In the genomic region with DNA sequence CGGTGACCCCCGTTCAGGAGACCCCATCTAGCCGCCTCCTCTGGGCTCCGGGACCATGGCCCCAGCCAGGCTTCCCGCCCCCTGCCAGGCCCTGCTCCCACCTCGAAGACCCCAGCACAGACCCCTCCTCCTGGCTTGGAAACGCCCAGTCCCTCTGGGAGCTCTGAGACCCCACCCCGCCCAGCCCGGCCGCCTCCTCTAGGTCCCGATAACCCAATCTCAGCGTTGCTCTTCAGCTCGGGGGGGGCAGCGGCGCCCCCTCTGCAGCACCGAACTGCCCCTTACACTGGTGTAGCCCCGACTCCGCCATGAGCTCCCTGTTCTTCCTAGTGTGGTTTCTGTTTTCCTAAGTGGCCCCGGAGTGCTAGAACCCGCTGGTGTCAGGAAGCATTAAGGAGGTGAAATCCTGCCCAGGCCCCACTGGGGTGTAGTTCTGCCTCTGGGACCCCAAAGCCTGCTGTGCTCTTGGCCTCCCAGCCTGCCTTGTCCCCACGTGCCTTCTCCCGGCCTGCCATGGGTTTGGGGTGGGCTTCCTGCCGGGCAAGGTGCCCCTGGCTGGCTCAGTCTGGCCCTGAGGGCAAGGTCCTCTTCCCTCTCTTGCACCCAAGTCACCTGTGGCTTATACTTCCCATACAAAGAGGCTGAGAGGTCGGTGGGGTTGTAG, we compare ENCODE assay signal across 9 cellular contexts. TPM values are rescaled to one million over a fixed set of nuclear protein-coding genes. Genes with fewer than 3 reads are reported as not detected.
DNase-seq lines count a peak whose midpoint lies in the region; ATAC-seq and TF ChIP-seq lines count a peak whose summit lies in the region.
"Had no signal": no experiment of that assay in that cellular context is flagged by ENCODE, and none has a peak within 500 bp of the region (broad histone marks: within the 10 kb centered on the region; RNA-seq: fewer than 3 reads in every experiment).

No MANE protein-coding gene starts in this region.

- no peaks in the 10 kb centered on the region for H3K27me3 ChIP-seq in heart left ventricle

- no peak for TF ChIP-seq POLR2A in heart left ventricle (IDR thresholded peaks at IDR 0.05)

- H3K4me1 Mint-ChIP-seq in brain = peaks cover 11% of the 10 kb centered on the region

- peak in 2 of 5 donors; percentile 20 to 48 for DNase-seq in heart left ventricle
- DNase-seq in Right ventricle myocardium inferior (ENCODE audit: missing footprints) = no peak
- DNase-seq in GDM1 (lab: John Stamatoyannopoulos, UW) = no peak
- DNase-seq in NCI-H774 (lab: John Stamatoyannopoulos, UW) = no peak

- intact Hi-C loops in heart left ventricle (cut with DNase I) (loop anchor here in 8 of 10 donors (2.0 to 10.0 kb wide), 7 partner anchors 56 to 231 kb away; partner anchors contain the start of genes PEX10 (in 5 of the 8) and PRXL2B (in 5 of the 8)), Right ventricle myocardium inferior (cut with DNase I) (loop anchor here (2.0 to 10.0 kb wide), 3 partner anchors 57 to 229 kb away; partner anchors contain the start of genes PANK4, PEX10 and PRXL2B)

- H3K4me3 ChIP-seq in heart left ventricle (peak overlapping the region; percentile 68 to 99 (median 85)), mesodermal cell (ENCODE audit: extremely low read depth, insufficient read depth, low read length, poor library complexity, severe bottlenecking) (peak overlapping the region; percentile 69), urinary bladder (ENCODE audit: low read depth, low read length) (peak overlapping the region; percentile 87)

- ATAC-seq in heart left ventricle (no peak), Right ventricle myocardium inferior (no peak), GM19467 (IDR thresholded peaks at IDR 0.05; ENCODE audit: unreplicated experiment) (no peak)

- peak overlapping the region; percentile 79 to 85 (median 83) for H3K4me3 Mint-ChIP-seq in brain

- peak in 1 of 12 donors; percentile 5 for TF ChIP-seq CTCF in heart left ventricle (IDR thresholded peaks at IDR 0.05)
- no peak for TF ChIP-seq CTCF in brain (conservative IDR thresholded peaks at IDR 0.05)

- H3K36me3 ChIP-seq in heart left ventricle (no peaks in the 10 kb centered on the region), mesodermal cell (ENCODE audit: control insufficient read depth, insufficient read depth, low read length) (no peaks in the 10 kb centered on the region), urinary bladder (ENCODE audit: insufficient read depth) (no peaks in the 10 kb centered on the region)

- 13 to 27% (median 19%) methylated on average over 12 to 24 of the region's 24 CpGs for WGBS in heart left ventricle, 4 donors
- 32 to 35% methylated on average over 10 to 23 of the region's 24 CpGs for WGBS in mesodermal cell (ENCODE audit: insufficient coverage in 2 of 2), 2 experiments
- 12% methylated on average over 24 of the region's 24 CpGs for WGBS in urinary bladder

- peak overlapping the region in 2 of 5 experiments; percentile 60 to 83 for H3K27ac Mint-ChIP-seq in brain

- H3K4me1 ChIP-seq in heart left ventricle (peaks cover 0 to 31% (median 14%) of the 10 kb centered on the region in 12 donors), mesodermal cell (ENCODE audit: control insufficient read depth, insufficient read depth, low read length, poor library complexity, severe bottlenecking) (no peaks in the 10 kb centered on the region), urinary bladder (ENCODE audit: insufficient read depth) (peaks cover 2% of the 10 kb centered on the region)

- H3K27ac ChIP-seq in heart left ventricle = peak overlapping the region in 4 of 12 donors; percentile 84 to 94 (median 90)
- no peak overlapping the region for H3K27ac ChIP-seq in mesodermal cell (ENCODE audit: low read depth, low read length, severe bottlenecking)
- no peak overlapping the region for H3K27ac ChIP-seq in urinary bladder (ENCODE audit: low read depth)

- H3K27me3 Mint-ChIP-seq in brain = no peaks in the 10 kb centered on the region

- no peaks in the 10 kb centered on the region for H3K36me3 Mint-ChIP-seq in brain

- H3K9me3 Mint-ChIP-seq in brain = peaks cover 10 to 27% (median 16%) of the 10 kb centered on the region in 5 experiments

- H3K9me3 ChIP-seq in heart left ventricle (peaks cover 0 to 29% (median 15%) of the 10 kb centered on the region in 12 donors), mesodermal cell (ENCODE audit: control insufficient read depth, low read length) (peaks cover 14% of the 10 kb centered on the region)

RNA-seq across cellular contexts. Expression of gene MMEL1, which starts 10.7 kb away (rescaled TPM):
- total RNA-seq in heart left ventricle = 1 to 10 TPM in 2 of 9 donors, under 1 TPM in 2, not detected in 5; 0.47 to 2.6 (median 1.6) TPM
- polyA plus RNA-seq in heart left ventricle = 1 to 10 TPM in 1 of 2 donors, under 1 TPM in 1; 0.30 to 1.1 TPM
- total RNA-seq in Right ventricle myocardium inferior = 0.35 TPM
- 1.3 TPM for polyA plus RNA-seq in brain (ENCODE audit: insufficient read depth, low read depth, low replicate concordance)
- 0.59 TPM for polyA plus RNA-seq in mesodermal cell (2013, experiment 1 of 2)
- not detected for polyA plus RNA-seq in mesodermal cell (2013, experiment 2 of 2)
- 2.6 TPM for total RNA-seq in urinary bladder
- 4.2 TPM for polyA plus RNA-seq in urinary bladder
- total RNA-seq: M059J had no signal

RNA-seq across cellular contexts. Expression of gene PRXL2B, which starts 57.0 kb away (rescaled TPM):
- total RNA-seq in heart left ventricle (10 to 100 TPM in 2 of 9 donors, 1 to 10 TPM in 7; 5.1 to 13.9 (median 7.2) TPM), Right ventricle myocardium inferior (12.2 TPM), urinary bladder (8.9 TPM)
- polyA plus RNA-seq in heart left ventricle (1 to 10 TPM; 8.6 to 9.2 TPM), brain (ENCODE audit: insufficient read depth, low read depth, low replicate concordance) (42.7 TPM), urinary bladder (25.0 TPM)
- polyA plus RNA-seq in mesodermal cell (2013, experiment 1 of 2) = 23.7 TPM
- polyA plus RNA-seq in mesodermal cell (2013, experiment 2 of 2) = 22.1 TPM
